Comparison of ENCODE assay signal across 8 cellular contexts in genomic region chr10:43137971-43138756, GRCh38. TPM values are rescaled to one million over a fixed set of nuclear protein-coding genes. Genes with fewer than 3 reads are reported as not detected.
A peak's percentile ranks its signal among the peaks of the same experiment; 100 is the strongest.
DNase-seq lines count a peak whose midpoint lies in the region; ATAC-seq, FAIRE-seq and TF ChIP-seq lines count a peak whose summit lies in the region.

Gene CSGALNACT2, plus strand, starts transcription at chr10:43138445. Its CDS starts 16,705 bp downstream, at chr10:43155150.

- peaks cover 4% of the 10 kb centered on the region for H3K27me3 ChIP-seq in AG04450 (ENCODE audit: control insufficient read depth, insufficient read depth, low read length)

- TF ChIP-seq CTCF in AG04450 (IDR thresholded peaks at IDR 0.05; ENCODE audit: low read depth, low read length) (no peak), kidney (IDR thresholded peaks at IDR 0.05; ENCODE audit: borderline replicate concordance, extremely low read depth, insufficient read depth) (no peak)

- POLR2A ChIA-PET in AG04450 (lab: Yijun Ruan, JAX) = interaction anchor here (0.6 to 1.9 kb wide), 3 partner anchors 9 to 355 kb away, joined by 3 to 12 read pairs (median 9); no protein-coding TSS in a partner anchor

- DNase-seq in AG04450 (ENCODE audit: low read depth, low spot score) (peak; percentile 46), NCI-H2227 treated with DMSO at 0.1 percent for 48 hours (lab: John Stamatoyannopoulos, UW) (peak; percentile 68), cerebellar cortex (ENCODE audit: low spot score) (peak; percentile 75), kidney (peak; percentile 93)
- peak; percentile 91 for DNase-seq in activated CD4-positive, CD25-positive, alpha-beta regulatory T cell treated with anti-CD3 and anti-CD28 coated beads, Interleukin-2, amount 50 U/mL, for 72 hours
- peak; percentile 69 to 84 for DNase-seq in stimulated activated CD4-positive, alpha-beta T cell treated with anti-CD3 and anti-CD28 coated beads, Interleukin-15, amount 100 ng/mL, for 1 hour (ENCODE audit: low read depth in 1 of 2, low spot score in 1 of 2)

- no peak for FAIRE-seq in kidney (lab: Jason Lieb, UNC)

- H3K9ac ChIP-seq in kidney (ENCODE audit: low read length in 2 of 2) = peak within 1 kb of the TSS; percentile 85 to 88

- CTCF ChIA-PET in AG04450 (lab: Charles Lee) = interaction anchor here (0.6 kb wide), 1 partner anchor 10 kb away, joined by 7 read pairs; no protein-coding TSS in a partner anchor

- H3K9me3 ChIP-seq in AG04450 (ENCODE audit: control insufficient read depth, insufficient read depth, low read length) (no peaks in the 10 kb centered on the region; the same call in 1 of the 2 replicates), kidney (ENCODE audit: control insufficient read depth in 1 of 2, low read length in 2 of 2) (no peaks in the 10 kb centered on the region)

- intact Hi-C loops in kidney (cut with DNase I) = no loop called here

- H3K27ac ChIP-seq in AG04450 (ENCODE audit: low read depth, low read length) = peak within 1 kb of the TSS; percentile 92
- H3K27ac ChIP-seq in kidney (ENCODE audit: low read depth in 2 of 2, low read length in 2 of 2) = peak within 1 kb of the TSS; percentile 92

- H3K4me1 ChIP-seq in kidney (ENCODE audit: control insufficient read depth in 1 of 2, insufficient read depth in 1 of 2, low read depth in 1 of 2, low read length in 2 of 2) = peaks cover 0 to 8% of the 10 kb centered on the region in 2 donors

- no peaks in the 10 kb centered on the region for H3K36me3 ChIP-seq in kidney (ENCODE audit: control insufficient read depth in 1 of 2, insufficient read depth in 2 of 2, low read length in 2 of 2)

- ATAC-seq in GM18873 (IDR thresholded peaks at IDR 0.05; ENCODE audit: low FRiP score, unreplicated experiment) (peak; percentile 47), HG03108 (IDR thresholded peaks at IDR 0.05; ENCODE audit: unreplicated experiment) (peak; percentile 61)

- peak within 1 kb of the TSS; percentile 79 for H3K4me3 ChIP-seq in AG04450 (ENCODE audit: low read depth, low read length)
- peak within 1 kb of the TSS; percentile 88 to 91 for H3K4me3 ChIP-seq in kidney (ENCODE audit: low read length in 2 of 2)

RNA-seq across cellular contexts. Expression of gene CSGALNACT2, which starts in this region (rescaled TPM):
- 16.5 and 23.0 TPM in 2 replicates for polyA plus RNA-seq in AG04450 (2011; rRNA removed)
- polyA minus RNA-seq in AG04450 (2011; rRNA and poly(A)+ RNA removed) = 9.4 and 13.5 TPM in 2 replicates
- 20.0 TPM for total RNA-seq in kidney
- 4.8 TPM for polyA plus RNA-seq in kidney (ENCODE audit: insufficient read depth, low read depth, low replicate concordance)

Comparison
In these comparisons a context has a peak if more than half of its experiments do, and no peak if none do; other contexts are left out.
1. Peak in every context shown above with its lines: DNase-seq, ATAC-seq, H3K4me3 ChIP-seq and H3K27ac ChIP-seq.